ENCODE assay signal across 8 cellular contexts in the genomic region with DNA sequence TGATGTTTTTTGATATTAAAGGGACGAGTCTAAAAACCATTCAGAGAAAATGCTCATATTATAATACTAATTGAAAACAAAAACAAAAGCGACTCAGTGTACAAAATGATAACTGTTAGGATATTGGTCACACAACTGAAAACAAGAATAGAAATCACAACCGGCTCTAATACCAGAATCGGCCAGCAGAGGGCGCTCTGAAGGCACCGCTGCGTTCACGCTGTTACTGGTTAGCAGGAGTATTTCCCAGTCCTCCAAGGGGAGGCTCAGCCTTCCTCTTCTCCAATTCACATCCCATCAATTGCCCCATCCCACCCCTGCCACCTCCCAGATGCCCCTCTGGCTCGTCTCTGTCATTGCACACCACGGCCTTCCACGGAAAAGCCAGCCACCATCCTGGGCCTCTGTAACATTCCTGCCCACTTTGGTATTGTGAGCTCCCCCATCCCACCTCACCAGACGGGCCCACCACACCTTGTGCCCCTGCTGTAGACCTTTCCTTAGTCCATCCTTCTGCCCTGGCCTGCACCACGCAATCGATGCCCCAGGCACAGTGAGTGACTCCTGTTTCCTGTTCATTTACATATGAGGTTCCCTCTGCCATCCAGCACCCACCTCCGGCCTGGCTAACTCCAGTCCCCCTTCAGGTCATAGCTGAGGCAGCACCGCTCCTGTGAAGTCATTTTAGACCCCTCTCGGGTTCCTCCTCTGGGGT. TPM values are rescaled to one million over a fixed set of nuclear protein-coding genes. Genes with fewer than 3 reads are reported as not detected.
DNase-seq lines count a peak whose midpoint lies in the region; ATAC-seq and TF ChIP-seq lines count a peak whose summit lies in the region.

No MANE protein-coding gene starts in this region.

- BruUV-seq in PC-9 (replicated peaks; lab: Mats Ljungman, UMichigan): no TSS peak

- no peak overlapping the region for H3K4me2 ChIP-seq in PC-9

- peak overlapping the region in 1 of 2 donors; percentile 44 for H3K4me3 Mint-ChIP-seq in activated T-cell treated with anti-CD3 and anti-CD28 coated beads, Interleukin-2, amount 50 U/mL, for 72 hours
- H3K4me3 Mint-ChIP-seq in neural crest cell: peak overlapping the region; percentile 44
- H3K4me3 Mint-ChIP-seq in stimulated activated naive CD8-positive, alpha-beta T cell treated with anti-CD3 and anti-CD28 coated beads, Interleukin-15, amount 100 ng/mL, for 72 hours: no peak overlapping the region

- H3K79me2 ChIP-seq in PC-9 (ENCODE audit: low read depth): no peaks in the 10 kb centered on the region

- TF ChIP-seq CTCF in PC-9 (conservative IDR thresholded peaks at IDR 0.05): peak; percentile 91
- peak; percentile 97 for TF ChIP-seq CTCF in fibroblast of mammary gland (conservative IDR thresholded peaks at IDR 0.05; ENCODE audit: control insufficient read depth, insufficient read depth, low read depth, low read length)
- peak; percentile 95 for TF ChIP-seq CTCF in neural crest cell (conservative IDR thresholded peaks at IDR 0.05)

- no peaks in the 10 kb centered on the region for H3K36me3 ChIP-seq in PC-9 (ENCODE audit: low read depth)

- CTCF ChIA-PET in PC-9 (lab: Charles Lee): interaction anchor here (0.6 to 1.3 kb wide), 2 partner anchors 61 to 63 kb away, joined by 5 to 9 read pairs; no protein-coding TSS in a partner anchor

- ATAC-seq in HG03025 (IDR thresholded peaks at IDR 0.05; ENCODE audit: low FRiP score, unreplicated experiment): peak; percentile 45
- peak; percentile 33 to 36 for ATAC-seq in activated T-cell treated with anti-CD3 and anti-CD28 coated beads, Interleukin-2, amount 50 U/mL, for 72 hours (replicated peaks in 1 of 2)
- peak; percentile 47 for ATAC-seq in stimulated activated naive CD8-positive, alpha-beta T cell treated with anti-CD3 and anti-CD28 coated beads, Interleukin-15, amount 100 ng/mL, for 72 hours
- ATAC-seq in HG03521 (IDR thresholded peaks at IDR 0.05; ENCODE audit: unreplicated experiment): no peak

- H3K4me1 ChIP-seq in PC-9 (replicated peaks; ENCODE audit: insufficient read depth): peaks cover 4% of the 10 kb centered on the region; the same call in 1 of the 2 replicates

- H3K9me3 Mint-ChIP-seq in activated T-cell treated with anti-CD3 and anti-CD28 coated beads, Interleukin-2, amount 50 U/mL, for 72 hours: peaks cover 0 to 4% of the 10 kb centered on the region in 2 donors
- H3K9me3 Mint-ChIP-seq in neural crest cell: peaks cover 3% of the 10 kb centered on the region
- no peaks in the 10 kb centered on the region for H3K9me3 Mint-ChIP-seq in stimulated activated naive CD8-positive, alpha-beta T cell treated with anti-CD3 and anti-CD28 coated beads, Interleukin-15, amount 100 ng/mL, for 72 hours

- peaks cover 5% of the 10 kb centered on the region for H3K4me1 Mint-ChIP-seq in activated T-cell treated with anti-CD3 and anti-CD28 coated beads, Interleukin-2, amount 50 U/mL, for 72 hours (ENCODE audit: low read depth)
- H3K4me1 Mint-ChIP-seq in neural crest cell: peaks cover 18% of the 10 kb centered on the region
- peaks cover 7% of the 10 kb centered on the region for H3K4me1 Mint-ChIP-seq in stimulated activated naive CD8-positive, alpha-beta T cell treated with anti-CD3 and anti-CD28 coated beads, Interleukin-15, amount 100 ng/mL, for 72 hours

- peaks cover 3% of the 10 kb centered on the region; the same call in 1 of the 2 replicates for H3F3A ChIP-seq in PC-9 (ENCODE audit: insufficient read depth, low read depth)

- no peaks in the 10 kb centered on the region for H3K9me2 ChIP-seq in PC-9 (ENCODE audit: insufficient read depth)

- H3K9me3 ChIP-seq in PC-9 (ENCODE audit: insufficient read depth, low read depth): no peaks in the 10 kb centered on the region

- no peak overlapping the region for H3K27ac Mint-ChIP-seq in activated T-cell treated with anti-CD3 and anti-CD28 coated beads, Interleukin-2, amount 50 U/mL, for 72 hours
- no peak overlapping the region for H3K27ac Mint-ChIP-seq in neural crest cell (ENCODE audit: unreplicated experiment)
- peak overlapping the region in 1 of 2 donors; percentile 59 for H3K27ac Mint-ChIP-seq in stimulated activated naive CD8-positive, alpha-beta T cell treated with anti-CD3 and anti-CD28 coated beads, Interleukin-15, amount 100 ng/mL, for 72 hours

- peak; percentile 68 for DNase-seq in EL
- DNase-seq in PC-9: peak; percentile 48 to 73
- peak; percentile 58 to 78 for DNase-seq in activated T-cell treated with anti-CD3 and anti-CD28 coated beads, Interleukin-2, amount 50 U/mL, for 72 hours
- DNase-seq in fibroblast of mammary gland (ENCODE audit: low read depth): peak; percentile 71
- peak; percentile 93 for DNase-seq in neural crest cell (ENCODE audit: low read depth, low spot score)
- peak; percentile 62 to 68 for DNase-seq in stimulated activated naive CD8-positive, alpha-beta T cell treated with anti-CD3 and anti-CD28 coated beads, Interleukin-15, amount 100 ng/mL, for 72 hours

- H2AFZ ChIP-seq in PC-9: no peak overlapping the region

- no peak overlapping the region for H3K27ac ChIP-seq in PC-9

- no peaks in the 10 kb centered on the region for H3K27me3 ChIP-seq in PC-9 (ENCODE audit: insufficient read depth, low read depth)

- no peaks in the 10 kb centered on the region for H3K36me3 Mint-ChIP-seq in activated T-cell treated with anti-CD3 and anti-CD28 coated beads, Interleukin-2, amount 50 U/mL, for 72 hours (ENCODE audit: insufficient read depth in 2 of 2)
- H3K36me3 Mint-ChIP-seq in neural crest cell (ENCODE audit: low read depth): no peaks in the 10 kb centered on the region

- H3K4me3 ChIP-seq in PC-9 (no peak overlapping the region), fibroblast of mammary gland (ENCODE audit: control insufficient read depth, low read depth, low read length) (no peak overlapping the region)

- H4K20me1 ChIP-seq in PC-9 (ENCODE audit: insufficient read depth): no peaks in the 10 kb centered on the region

- H3K27me3 Mint-ChIP-seq in activated T-cell treated with anti-CD3 and anti-CD28 coated beads, Interleukin-2, amount 50 U/mL, for 72 hours (ENCODE audit: low read depth): no peaks in the 10 kb centered on the region
- no peaks in the 10 kb centered on the region for H3K27me3 Mint-ChIP-seq in neural crest cell (ENCODE audit: low read depth)
- no peaks in the 10 kb centered on the region for H3K27me3 Mint-ChIP-seq in stimulated activated naive CD8-positive, alpha-beta T cell treated with anti-CD3 and anti-CD28 coated beads, Interleukin-15, amount 100 ng/mL, for 72 hours

- POLR2A ChIA-PET in PC-9 (lab: Charles Lee; ENCODE audit: unreplicated experiment): no interaction called here

- intact Hi-C loops in PC-9 (cut with micrococcal nuclease; ENCODE audit: unreplicated experiment): loop anchor here (1.0 to 10.0 kb wide), 2 partner anchors 62 to 1246 kb away; no protein-coding TSS in a partner anchor

RNA-seq across cellular contexts. Expression of a gene that starts 8.5 kb away (rescaled TPM):
- not detected in 2 replicates for total RNA-seq in PC-9 (2021)
- not detected for total RNA-seq in activated T-cell treated with anti-CD3 and anti-CD28 coated beads, Interleukin-2, amount 50 U/mL, for 72 hours
- 1.6 and 2.3 TPM in 2 replicates for total RNA-seq in neural crest cell

RNA-seq across cellular contexts. Expression of a gene that starts 31.7 kb away (rescaled TPM):
- total RNA-seq in PC-9 (2021) (2.8 and 3.5 TPM in 2 replicates), neural crest cell (0.98 and 1.0 TPM in 2 replicates)
- not detected for total RNA-seq in activated T-cell treated with anti-CD3 and anti-CD28 coated beads, Interleukin-2, amount 50 U/mL, for 72 hours
